Comparison of ENCODE assay signal across 8 cellular contexts in genomic region chr21:44949161-44950015, GRCh38. TPM values are rescaled to one million over a fixed set of nuclear protein-coding genes. Genes with fewer than 3 reads are reported as not detected.
DNase-seq lines count a peak whose midpoint lies in the region; ATAC-seq and TF ChIP-seq lines count a peak whose summit lies in the region.

No MANE protein-coding gene starts in this region.

- no peaks in the 10 kb centered on the region for H3K27me3 ChIP-seq in liver (ENCODE audit: control insufficient read depth in 4 of 4, insufficient read depth in 4 of 4, low read length in 3 of 4)

- H3K9ac ChIP-seq in liver (ENCODE audit: low read depth in 1 of 2, low read length in 2 of 2): no peak overlapping the region

- peak; percentile 88 for DNase-seq in activated gamma-delta T cell treated with Interleukin-2 at 50 U/mL for 16 hours
- no peak for DNase-seq in activated gamma-delta T cell (lab: John Stamatoyannopoulos, UW)
- peak; percentile 62 for DNase-seq in NAMALWA (ENCODE audit: low spot score)
- DNase-seq in activated CD4-positive, alpha-beta T cell treated with anti-CD3 and anti-CD28 coated beads for 48 hours: peak; percentile 87
- peak; percentile 77 for DNase-seq in choroid plexus epithelial cell (ENCODE audit: low read depth)
- DNase-seq in stimulated activated CD4-positive, alpha-beta T cell treated with anti-CD3 and anti-CD28 coated beads, TNF-alpha, amount 100 ng/mL, for 48 hours (ENCODE audit: low read depth in 3 of 3): peak; percentile 60 to 83 (median 69)

- no peak overlapping the region for H3K27ac ChIP-seq in liver (ENCODE audit: low read depth in 1 of 2, low read length in 2 of 2)

- TF ChIP-seq CTCF in choroid plexus epithelial cell (conservative IDR thresholded peaks at IDR 0.05; ENCODE audit: low read depth, low read length) (peak; percentile 93), liver (IDR thresholded peaks at IDR 0.05; ENCODE audit: low read depth, low read length, missing input control) (peak; percentile 88)

- TF ChIP-seq RAD21 in liver (IDR thresholded peaks at IDR 0.05): peak; percentile 87 to 95

- H3K4me3 ChIP-seq in choroid plexus epithelial cell (ENCODE audit: low read depth, low read length): no peak overlapping the region
- H3K4me3 ChIP-seq in liver (ENCODE audit: low read depth in 1 of 3, low read length in 3 of 3): no peak overlapping the region

- peaks cover 3 to 18% (median 11%) of the 10 kb centered on the region in 4 donors for H3K4me1 ChIP-seq in liver (ENCODE audit: control insufficient read depth in 4 of 4, insufficient read depth in 4 of 4, low read length in 3 of 4)

- H3K36me3 ChIP-seq in liver (ENCODE audit: control insufficient read depth in 4 of 4, insufficient read depth in 3 of 4, low read depth in 1 of 4, low read length in 3 of 4): peaks cover 0 to 9% (median 4%) of the 10 kb centered on the region in 4 donors

- 65% methylated on average over 39 of the region's 39 CpGs for WGBS in liver

- ATAC-seq in GM21825 (IDR thresholded peaks at IDR 0.05; ENCODE audit: unreplicated experiment): no peak

- no peaks in the 10 kb centered on the region for H3K9me3 ChIP-seq in liver (ENCODE audit: control insufficient read depth in 4 of 4, low read length in 3 of 4)

TF ChIP-seq in liver, 16 proteins besides CTCF, POLR2A, EP300 and RAD21:
- TF ChIP-seq ATF3 (IDR thresholded peaks at IDR 0.05): no peak
- TF ChIP-seq YY1 (IDR thresholded peaks at IDR 0.05): no peak
- TF ChIP-seq NR2F2 (IDR thresholded peaks at IDR 0.05): peak; percentile 15
- TF ChIP-seq REST (IDR thresholded peaks at IDR 0.05): no peak
- TF ChIP-seq MAX (IDR thresholded peaks at IDR 0.05): no peak
- no peak for TF ChIP-seq RXRA (IDR thresholded peaks at IDR 0.05)
- no peak for TF ChIP-seq JUND (IDR thresholded peaks at IDR 0.05)
- TF ChIP-seq GABPA (IDR thresholded peaks at IDR 0.05 in 1 of 2, conservative IDR thresholded peaks at IDR 0.05 in 1 of 2): no peak

RNA-seq across cellular contexts. Expression of gene SLX9, which starts 9.6 kb away (rescaled TPM):
- total RNA-seq in liver: 1 to 10 TPM; 7.5 to 7.7 TPM
- polyA plus RNA-seq in liver: 10 to 100 TPM; 16.6 to 20.3 TPM

RNA-seq across cellular contexts. Expression of gene ITGB2, which starts 28.7 kb away (rescaled TPM):
- total RNA-seq in liver: 10 to 100 TPM; 33.8 to 50.6 TPM
- 10 to 100 TPM in 1 of 2 donors, 1 to 10 TPM in 1; 9.6 to 23.6 TPM for polyA plus RNA-seq in liver
